ENCODE assay signal across 16 cellular contexts in the genomic region with DNA sequence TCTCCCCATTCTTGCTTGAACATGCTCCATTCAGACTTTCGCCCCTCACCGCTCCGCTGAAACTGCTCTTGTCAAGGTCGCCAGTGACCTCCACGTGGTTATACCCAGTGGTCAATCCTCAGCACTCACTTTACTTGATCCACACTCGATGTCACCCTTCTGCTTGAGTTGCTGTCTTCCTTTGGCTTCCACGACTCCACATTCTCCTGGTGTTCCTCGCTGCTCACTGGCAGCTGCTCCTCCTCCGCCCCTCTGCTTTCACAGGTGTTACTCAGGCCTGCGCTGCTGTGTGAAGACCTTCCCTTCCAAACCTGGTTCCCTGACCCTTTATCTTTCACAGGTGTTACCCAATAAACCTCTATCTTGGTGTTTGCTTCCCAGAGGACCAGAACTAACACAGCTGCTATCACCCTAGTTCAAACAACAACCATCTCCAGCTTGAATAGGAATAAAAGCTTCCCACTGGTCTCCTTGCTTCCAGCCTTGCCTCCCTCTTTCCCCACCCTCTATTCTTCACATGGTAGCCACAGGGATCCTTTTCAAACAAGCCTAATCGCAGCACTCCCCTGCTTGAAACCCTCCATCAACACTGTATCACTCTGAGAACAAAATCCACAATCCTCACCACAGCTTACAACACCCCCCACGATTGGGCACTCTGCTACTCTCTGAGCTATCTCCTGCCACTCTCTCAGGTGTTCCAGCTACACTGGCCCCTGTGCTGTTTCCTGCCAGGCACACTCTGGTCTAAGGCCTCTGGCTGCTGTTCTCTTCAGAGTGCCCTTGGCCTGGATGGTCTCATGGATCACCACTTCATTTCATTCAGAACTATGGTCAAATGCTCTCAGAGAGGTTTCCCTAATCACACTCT. TPM values are rescaled to one million over a fixed set of nuclear protein-coding genes. Genes with fewer than 3 reads are reported as not detected.
DNase-seq lines count a peak whose midpoint lies in the region; ATAC-seq and TF ChIP-seq lines count a peak whose summit lies in the region.
"Had no signal": no experiment of that assay in that cellular context is flagged by ENCODE, and none has a peak within 500 bp of the region (broad histone marks: within the 10 kb centered on the region; RNA-seq: fewer than 3 reads in every experiment).

No MANE protein-coding gene starts in this region.

- no peak overlapping the region for H3K4me3 Mint-ChIP-seq in T-helper 2 cell treated with Interferon-gamma antibody and Interleukin-4, amounts not matched to agents 5 μg/mL and 100 μg/mL, for 36 hours
- H3K4me3 Mint-ChIP-seq in HFFc6 (no peak overlapping the region), T-helper 17 cell (no peak overlapping the region)
- H3K4me3 Mint-ChIP-seq in activated CD8-positive, alpha-beta T cell treated with anti-CD3 and anti-CD28 coated beads for 36 hours: no peak overlapping the region

- no peaks in the 10 kb centered on the region for H3K27me3 Mint-ChIP-seq in T-helper 2 cell treated with Interferon-gamma antibody and Interleukin-4, amounts not matched to agents 5 μg/mL and 100 μg/mL, for 36 hours (ENCODE audit: low read depth)
- peaks cover 2% of the 10 kb centered on the region; the same call in 1 of the 2 replicates for H3K27me3 Mint-ChIP-seq in HFFc6 (ENCODE audit: insufficient read depth)
- no peaks in the 10 kb centered on the region for H3K27me3 Mint-ChIP-seq in T-helper 17 cell
- no peaks in the 10 kb centered on the region for H3K27me3 Mint-ChIP-seq in activated CD8-positive, alpha-beta T cell treated with anti-CD3 and anti-CD28 coated beads for 36 hours

- H3K4me2 ChIP-seq in mesendoderm (ENCODE audit: low read length): no peak overlapping the region

- no peak overlapping the region for H4K8ac ChIP-seq in mesendoderm (ENCODE audit: low read depth, low read length)

- peaks cover 7% of the 10 kb centered on the region for H3K36me3 ChIP-seq in mesendoderm (ENCODE audit: control insufficient read depth, insufficient read depth, low read length)

- WGBS in mesendoderm (ENCODE audit: extremely low coverage, insufficient coverage, low lambda C conversion rate): no CpG with 5 or more reads among the region's 12 CpGs

- no peak overlapping the region for H3K27ac ChIP-seq in mesendoderm (ENCODE audit: low read depth, low read length)
- H3K27ac ChIP-seq: foreskin keratinocyte, SJCRH30, transverse colon had no signal

- H3K4me1 ChIP-seq in mesendoderm (ENCODE audit: control insufficient read depth, low read depth, low read length): peaks cover 2% of the 10 kb centered on the region
- H3K4me1 ChIP-seq: SJCRH30, transverse colon had no signal

- peaks cover 55% of the 10 kb centered on the region for H3K36me3 Mint-ChIP-seq in T-helper 2 cell treated with Interferon-gamma antibody and Interleukin-4, amounts not matched to agents 5 μg/mL and 100 μg/mL, for 36 hours (ENCODE audit: low read depth)
- H3K36me3 Mint-ChIP-seq in HFFc6 (ENCODE audit: low read depth): peaks cover 31% of the 10 kb centered on the region
- peaks cover 16% of the 10 kb centered on the region for H3K36me3 Mint-ChIP-seq in T-helper 17 cell (ENCODE audit: low read depth)
- peaks cover 52% of the 10 kb centered on the region for H3K36me3 Mint-ChIP-seq in activated CD8-positive, alpha-beta T cell treated with anti-CD3 and anti-CD28 coated beads for 36 hours (ENCODE audit: low read depth)

- no peaks in the 10 kb centered on the region for H3K9me3 ChIP-seq in T-helper 17 cell (ENCODE audit: control insufficient read depth, low read length, poor library complexity, severe bottlenecking)
- H3K9me3 ChIP-seq: SJCRH30, transverse colon had no signal

- no peak overlapping the region for H4K5ac ChIP-seq in mesendoderm (ENCODE audit: low read length)

- no peaks in the 10 kb centered on the region for H3K27me3 ChIP-seq in mesendoderm (ENCODE audit: insufficient read depth, low read length, poor library complexity)
- H3K27me3 ChIP-seq: foreskin keratinocyte, SJCRH30, transverse colon had no signal

- intact Hi-C loops in activated CD8-positive, alpha-beta T cell treated with anti-CD3 and anti-CD28 coated beads for 36 hours (cut with micrococcal nuclease): no loop called here

- H3K23ac ChIP-seq in mesendoderm (ENCODE audit: low read length): no peak overlapping the region

- no peak overlapping the region for H2BK15ac ChIP-seq in mesendoderm (replicated peaks; ENCODE audit: low read depth)

- no peak overlapping the region for H3K18ac ChIP-seq in mesendoderm (ENCODE audit: low read length)

- TF ChIP-seq CTCF in HFFc6 (IDR thresholded peaks at IDR 0.05): no peak
- no peak for TF ChIP-seq CTCF in activated CD8-positive, alpha-beta T cell treated with anti-CD3 and anti-CD28 coated beads for 36 hours (IDR thresholded peaks at IDR 0.05)

- H3K4ac ChIP-seq in mesendoderm (ENCODE audit: low read depth, low read length): no peak overlapping the region

- H2AK5ac ChIP-seq in mesendoderm (ENCODE audit: low read length): no peak overlapping the region

- POLR2A ChIA-PET in activated CD8-positive, alpha-beta T cell treated with anti-CD3 and anti-CD28 coated beads for 36 hours (lab: Charles Lee): interaction anchor here (0.6 to 2.9 kb wide), 4 partner anchors 10 to 326 kb away, joined by 3 to 12 read pairs (median 6); a partner anchor contains a TSS

- peaks cover 46% of the 10 kb centered on the region for H3K79me2 ChIP-seq in mesendoderm (ENCODE audit: control insufficient read depth, insufficient read depth, low read length)

- no peak overlapping the region for H3K9ac ChIP-seq in mesendoderm (ENCODE audit: low read length)

- no peaks in the 10 kb centered on the region for H3K9me3 Mint-ChIP-seq in T-helper 2 cell treated with Interferon-gamma antibody and Interleukin-4, amounts not matched to agents 5 μg/mL and 100 μg/mL, for 36 hours
- no peaks in the 10 kb centered on the region for H3K9me3 Mint-ChIP-seq in HFFc6
- H3K9me3 Mint-ChIP-seq in activated CD8-positive, alpha-beta T cell treated with anti-CD3 and anti-CD28 coated beads for 36 hours: no peaks in the 10 kb centered on the region

- H3K79me1 ChIP-seq in mesendoderm (ENCODE audit: low read length): peaks cover 35% of the 10 kb centered on the region

- no peak overlapping the region for H3K4me3 ChIP-seq in mesendoderm (ENCODE audit: low read length)
- H3K4me3 ChIP-seq: SJCRH30, transverse colon had no signal

- peak overlapping the region; percentile 25 for H3K56ac ChIP-seq in mesendoderm (ENCODE audit: low read length)

- H3K27ac Mint-ChIP-seq in T-helper 2 cell treated with Interferon-gamma antibody and Interleukin-4, amounts not matched to agents 5 μg/mL and 100 μg/mL, for 36 hours: peak overlapping the region; percentile 10
- H3K27ac Mint-ChIP-seq in HFFc6 (peak overlapping the region; percentile 6; the same call in 1 of the 2 replicates), T-helper 17 cell (peak overlapping the region; percentile 77)
- H3K27ac Mint-ChIP-seq in activated CD8-positive, alpha-beta T cell treated with anti-CD3 and anti-CD28 coated beads for 36 hours: no peak overlapping the region

- peaks cover 34% of the 10 kb centered on the region for H3K4me1 Mint-ChIP-seq in T-helper 2 cell treated with Interferon-gamma antibody and Interleukin-4, amounts not matched to agents 5 μg/mL and 100 μg/mL, for 36 hours (ENCODE audit: low read depth)
- peaks cover 63% of the 10 kb centered on the region for H3K4me1 Mint-ChIP-seq in HFFc6 (ENCODE audit: low read depth)
- peaks cover 54% of the 10 kb centered on the region for H3K4me1 Mint-ChIP-seq in T-helper 17 cell
- peaks cover 37% of the 10 kb centered on the region for H3K4me1 Mint-ChIP-seq in activated CD8-positive, alpha-beta T cell treated with anti-CD3 and anti-CD28 coated beads for 36 hours (ENCODE audit: low read depth)

- ATAC-seq in T-helper 17 cell: no peak
- ATAC-seq in activated CD8-positive, alpha-beta T cell treated with anti-CD3 and anti-CD28 coated beads for 36 hours: no peak
- ATAC-seq: activated CD4-positive, CD25-positive, alpha-beta regulatory T cell treated with anti-CD3 and anti-CD28 coated beads, Interleukin-2, amount 50 U/mL, for 24 hours; foreskin keratinocyte; HCT116; left colon; stimulated activated naive CD8-positive, alpha-beta T cell treated with anti-CD3 and anti-CD28 coated beads, Interleukin-15, Interleukin-2, amounts not matched to agents 100 U/mL and 50 U/mL, for 24 hours had no signal

- DNase-seq in T-helper 2 cell treated with Interferon-gamma antibody and Interleukin-4, amounts not matched to agents 5 μg/mL and 100 μg/mL, for 36 hours (ENCODE audit: low spot score): no peak
- no peak for DNase-seq in T-helper 2 cell
- no peak for DNase-seq in HFFc6
- DNase-seq in T-helper 17 cell: no peak
- no peak for DNase-seq in mesendoderm
- DNase-seq in NCI-H446 treated with DMSO at 0.1 percent for 48 hours (lab: John Stamatoyannopoulos, UW): no peak
- DNase-seq in activated CD8-positive, alpha-beta T cell treated with anti-CD3 and anti-CD28 coated beads for 36 hours: no peak
- no peak for DNase-seq in OCI-M1 (lab: John Stamatoyannopoulos, UW)
- DNase-seq: DMS 273 treated with DMSO at 0.1 percent for 48 hours; foreskin keratinocyte; left colon; SJCRH30; stimulated activated naive CD8-positive, alpha-beta T cell treated with anti-CD3 and anti-CD28 coated beads, Interleukin-15, Interleukin-2, amounts not matched to agents 100 U/mL and 50 U/mL, for 24 hours; transverse colon had no signal

- CTCF ChIA-PET in activated CD8-positive, alpha-beta T cell treated with anti-CD3 and anti-CD28 coated beads for 36 hours (lab: Charles Lee): interaction anchor here (0.9 to 1.6 kb wide), 4 partner anchors 11 to 154 kb away, joined by 3 to 6 read pairs (median 5); no protein-coding TSS in a partner anchor

- H2BK5ac ChIP-seq in mesendoderm (ENCODE audit: low read length): no peak overlapping the region

- H2BK120ac ChIP-seq in mesendoderm (ENCODE audit: low read depth, low read length): no peak overlapping the region

RNA-seq across cellular contexts. Expression of a gene that starts 10.7 kb away (rescaled TPM):
- total RNA-seq in HFFc6 (2021; fragmentation: NEBNext Ultra II Directional; extraction: Animal tissue kit (Norgen Biotek cat#: 25700)): 10 to 100 TPM; 36.1 to 46.8 (median 39.6) TPM
- 1 to 10 TPM; 3.8 to 4.5 TPM for total RNA-seq in T-helper 17 cell
- 105 TPM for polyA plus RNA-seq in mesendoderm (2013, experiment 1 of 2)
- polyA plus RNA-seq in mesendoderm (2013, experiment 2 of 2): 104 TPM
- 10 to 100 TPM; 34.5 to 35.6 TPM for total RNA-seq in activated CD8-positive, alpha-beta T cell treated with anti-CD3 and anti-CD28 coated beads for 36 hours

RNA-seq across cellular contexts. Expression of a gene that starts 21.8 kb away (rescaled TPM):
- 10 to 100 TPM; 71.3 to 89.2 (median 80.8) TPM for total RNA-seq in HFFc6 (2021; fragmentation: NEBNext Ultra II Directional; extraction: Animal tissue kit (Norgen Biotek cat#: 25700))
- 10 to 100 TPM; 30.9 to 36.4 TPM for total RNA-seq in T-helper 17 cell
- polyA plus RNA-seq in mesendoderm (2013, experiment 1 of 2): 7.4 TPM
- 7.1 TPM for polyA plus RNA-seq in mesendoderm (2013, experiment 2 of 2)
- 10 to 100 TPM; 24.7 to 29.8 TPM for total RNA-seq in activated CD8-positive, alpha-beta T cell treated with anti-CD3 and anti-CD28 coated beads for 36 hours

RNA-seq across cellular contexts. Expression of a gene that starts 24.7 kb away (rescaled TPM):
- total RNA-seq in HFFc6 (2021; fragmentation: NEBNext Ultra II Directional; extraction: Animal tissue kit (Norgen Biotek cat#: 25700)): under 1 TPM in 4 of 6 experiments, not detected in 2; 0.12 to 0.37 (median 0.26) TPM
- 10 to 100 TPM in 1 of 2 donors, 1 to 10 TPM in 1; 5.5 to 16.0 TPM for total RNA-seq in T-helper 17 cell
- polyA plus RNA-seq in mesendoderm (2013, experiment 1 of 2): 0.10 TPM
- polyA plus RNA-seq in mesendoderm (2013, experiment 2 of 2): 0.17 TPM
- total RNA-seq in activated CD8-positive, alpha-beta T cell treated with anti-CD3 and anti-CD28 coated beads for 36 hours: 1 to 10 TPM in 1 of 2 experiments, under 1 TPM in 1; 0.69 to 1.2 TPM
- total RNA-seq: foreskin keratinocyte had no signal

Comparison
In these comparisons a context has a peak if more than half of its experiments do, and no peak if none do; other contexts are left out.
1. RNA of a gene that starts 10.7 kb away (total RNA-seq): 36.1 to 46.8 TPM in HFFc6 and 34.5 to 35.6 TPM in activated CD8-positive, alpha-beta T cell treated with anti-CD3 and anti-CD28 coated beads for 36 hours; 3.8 to 4.5 TPM in T-helper 17 cell; every median in the first group is over 4 times any median in the second.